ENCODE assay signal across 12 cellular contexts in the genomic region with DNA sequence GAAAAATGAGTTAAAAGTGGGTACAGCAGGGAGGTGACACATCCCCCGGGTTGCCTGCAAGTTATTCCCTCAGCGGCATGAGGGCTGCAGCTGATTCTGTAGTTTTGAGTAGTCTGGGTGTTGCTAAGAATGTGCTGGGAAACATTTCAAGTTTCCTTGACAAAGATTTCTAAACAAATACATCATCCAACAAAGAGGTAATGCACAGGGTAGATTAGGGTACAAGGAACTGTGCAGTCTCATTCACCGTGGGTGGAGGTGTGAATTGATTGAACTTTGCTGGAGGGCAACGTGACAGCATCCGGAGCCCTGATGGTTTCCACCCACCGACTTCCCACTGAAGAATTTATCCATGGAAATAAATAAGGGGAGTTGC. TPM values are rescaled to one million over a fixed set of nuclear protein-coding genes. Genes with fewer than 3 reads are reported as not detected.
DNase-seq lines count a peak whose midpoint lies in the region; ATAC-seq and TF ChIP-seq lines count a peak whose summit lies in the region.
"Had no signal": no experiment of that assay in that cellular context is flagged by ENCODE, and none has a peak within 500 bp of the region (broad histone marks: within the 10 kb centered on the region; RNA-seq: fewer than 3 reads in every experiment).

No MANE protein-coding gene starts in this region.

- peak overlapping the region; percentile 3 for H3K27ac Mint-ChIP-seq in T-helper 17 cell

- no peak for ATAC-seq in T-helper 17 cell
- ATAC-seq in GM18861 (IDR thresholded peaks at IDR 0.05; ENCODE audit: unreplicated experiment) = no peak
- ATAC-seq: sciatic nerve had no signal

- TF ChIP-seq CTCF in fibroblast of lung (conservative IDR thresholded peaks at IDR 0.05 in 1 of 2, IDR thresholded peaks at IDR 0.05 in 1 of 2; ENCODE audit: low read depth in 1 of 2, low read length in 2 of 2) (no peak), smooth muscle cell (IDR thresholded peaks at IDR 0.05; ENCODE audit: borderline replicate concordance, insufficient read depth, poor library complexity, severe bottlenecking) (no peak)

- WGBS in smooth muscle cell (ENCODE audit: low lambda C conversion rate) = 41% methylated on average over 6 of the region's 6 CpGs

- H3K9ac ChIP-seq in fibroblast of lung (ENCODE audit: insufficient read depth, low read length) = peak overlapping the region; percentile 39
- H3K9ac ChIP-seq in smooth muscle cell (ENCODE audit: low read depth) = no peak overlapping the region
- H3K9ac ChIP-seq: BLaER1 had no signal

- H3F3A ChIP-seq in smooth muscle cell (ENCODE audit: low read depth) = peaks cover 7% of the 10 kb centered on the region

- peaks cover 2% of the 10 kb centered on the region for H3K36me3 Mint-ChIP-seq in T-helper 17 cell (ENCODE audit: low read depth)

- no peaks in the 10 kb centered on the region for H3K9me3 ChIP-seq in T-helper 17 cell (ENCODE audit: control insufficient read depth, low read length, poor library complexity, severe bottlenecking)
- H3K9me3 ChIP-seq in fibroblast of lung (ENCODE audit: control insufficient read depth, insufficient read depth, low read depth, low read length) = no peaks in the 10 kb centered on the region
- H3K9me3 ChIP-seq in smooth muscle cell (replicated peaks; ENCODE audit: low read depth) = no peaks in the 10 kb centered on the region
- H3K9me3 ChIP-seq: BLaER1, SJSA1 had no signal

- H3K4me2 ChIP-seq in fibroblast of lung (ENCODE audit: extremely low read depth, insufficient read depth, low read length) (peak overlapping the region; percentile 39), smooth muscle cell (no peak overlapping the region)
- H3K4me2 ChIP-seq: BLaER1 had no signal

- H3K4me3 ChIP-seq in fibroblast of lung (replicated peaks in 1 of 4; ENCODE audit: control extremely low read depth in 1 of 4, insufficient read depth in 1 of 4, low read depth in 3 of 4, low read length in 4 of 4) (no peak overlapping the region), smooth muscle cell (no peak overlapping the region)
- H3K4me3 ChIP-seq: BLaER1, SJSA1 had no signal

- H3K4me1 Mint-ChIP-seq in T-helper 17 cell = peaks cover 31% of the 10 kb centered on the region

- no peaks in the 10 kb centered on the region for H3K27me3 Mint-ChIP-seq in T-helper 17 cell

- H4K20me1 ChIP-seq in fibroblast of lung (ENCODE audit: control insufficient read depth, extremely low read depth, insufficient read depth, low read length) (no peaks in the 10 kb centered on the region), smooth muscle cell (ENCODE audit: low read depth) (no peaks in the 10 kb centered on the region)
- H4K20me1 ChIP-seq: BLaER1 had no signal

- H3K4me3 Mint-ChIP-seq in T-helper 17 cell = no peak overlapping the region

- H3K36me3 ChIP-seq in fibroblast of lung (ENCODE audit: control insufficient read depth, insufficient read depth, low read length) = peaks cover 14% of the 10 kb centered on the region
- no peaks in the 10 kb centered on the region for H3K36me3 ChIP-seq in smooth muscle cell (ENCODE audit: low read depth)
- H3K36me3 ChIP-seq: BLaER1, SJSA1 had no signal

- H3K4me1 ChIP-seq in fibroblast of lung (ENCODE audit: control insufficient read depth, extremely low read depth, insufficient read depth, low read length) = peaks cover 49% of the 10 kb centered on the region
- H3K4me1 ChIP-seq in smooth muscle cell (ENCODE audit: low read depth) = no peaks in the 10 kb centered on the region
- H3K4me1 ChIP-seq: SJSA1 had no signal

- H2AFZ ChIP-seq in fibroblast of lung (ENCODE audit: low read length) (no peak overlapping the region), smooth muscle cell (ENCODE audit: low read depth) (no peak overlapping the region)

- H3K79me2 ChIP-seq in fibroblast of lung (ENCODE audit: control insufficient read depth, insufficient read depth, low read length) = peaks cover 33% of the 10 kb centered on the region
- H3K79me2 ChIP-seq in smooth muscle cell (ENCODE audit: low read depth) = no peaks in the 10 kb centered on the region

- peak overlapping the region; percentile 96 for H3K27ac ChIP-seq in fibroblast of lung (ENCODE audit: insufficient read depth, low read length)
- peak overlapping the region; percentile 13 for H3K27ac ChIP-seq in smooth muscle cell (ENCODE audit: low read depth)
- H3K27ac ChIP-seq in caudate nucleus (ENCODE audit: low read depth, low read length) = no peak overlapping the region
- H3K27ac ChIP-seq: BLaER1, SJSA1 had no signal

- peak; percentile 20 for DNase-seq in activated gamma-delta T cell treated with anti-CD3 and anti-CD28 coated beads, Interleukin-2, amount 50 U/mL, for 16 hours (ENCODE audit: low read depth)
- DNase-seq in activated gamma-delta T cell (lab: John Stamatoyannopoulos, UW) = no peak
- DNase-seq in T-helper 17 cell = no peak
- peak; percentile 90 to 92 for DNase-seq in fibroblast of lung (ENCODE audit: low read depth in 2 of 2)
- no peak for DNase-seq in smooth muscle cell (lab: John Stamatoyannopoulos, UW; ENCODE audit: unreplicated experiment)
- no peak for DNase-seq in caudate nucleus (lab: John Stamatoyannopoulos, UW)
- no peak for DNase-seq in stimulated activated CD8-positive, alpha-beta memory T cell treated with anti-CD3 and anti-CD28 coated beads, Interleukin-4, amount 100 ng/mL, for 48 hours
- DNase-seq: effector CD8-positive, alpha-beta T cell had no signal

- H3K27me3 ChIP-seq in fibroblast of lung (ENCODE audit: control insufficient read depth, insufficient read depth, low read length) = no peaks in the 10 kb centered on the region
- H3K27me3 ChIP-seq in smooth muscle cell (ENCODE audit: low read depth) = no peaks in the 10 kb centered on the region
- H3K27me3 ChIP-seq: BLaER1, SJSA1 had no signal

RNA-seq across cellular contexts. Expression of gene CASS4, which starts 21.8 kb away (rescaled TPM):
- total RNA-seq in T-helper 17 cell (10 to 100 TPM in 1 of 2 donors, 1 to 10 TPM in 1; 7.1 to 18.6 TPM), fibroblast of lung (14.9 and 17.7 TPM in 2 replicates), smooth muscle cell (0.22 TPM in 1 of 2 replicates, not detected in the other)
- polyA plus RNA-seq in fibroblast of lung (63.7 and 65.8 TPM in 2 replicates), smooth muscle cell (0.07 and 0.34 TPM in 2 replicates)
- 39.0 and 48.2 TPM in 2 replicates for polyA plus RNA-seq in fibroblast of lung (2012)
- polyA minus RNA-seq in fibroblast of lung (ENCODE audit: low replicate concordance) = 84.7 and 110 TPM in 2 replicates
- total RNA-seq: SJSA1 had no signal

RNA-seq across cellular contexts. Expression of gene RTF2, which starts 34.6 kb away (rescaled TPM):
- total RNA-seq in T-helper 17 cell = 10 to 100 TPM; 62.3 to 62.6 TPM
- total RNA-seq in fibroblast of lung = 86.3 and 100 TPM in 2 replicates
- polyA plus RNA-seq in fibroblast of lung = 107 and 117 TPM in 2 replicates
- polyA plus RNA-seq in fibroblast of lung (2012) = 118 and 145 TPM in 2 replicates
- 50.0 and 80.3 TPM in 2 replicates for polyA minus RNA-seq in fibroblast of lung (ENCODE audit: low replicate concordance)
- 35.1 and 38.0 TPM in 2 replicates for total RNA-seq in smooth muscle cell
- polyA plus RNA-seq in smooth muscle cell = 106 and 109 TPM in 2 replicates

RNA-seq across cellular contexts. Expression of gene CSTF1, which starts 41.4 kb away (rescaled TPM):
- 10 to 100 TPM; 21.8 to 23.7 TPM for total RNA-seq in T-helper 17 cell
- total RNA-seq in fibroblast of lung = 28.8 and 31.2 TPM in 2 replicates
- 55.2 and 68.6 TPM in 2 replicates for polyA plus RNA-seq in fibroblast of lung
- 34.5 and 46.9 TPM in 2 replicates for polyA plus RNA-seq in fibroblast of lung (2012)
- polyA minus RNA-seq in fibroblast of lung (ENCODE audit: low replicate concordance) = 133 and 137 TPM in 2 replicates
- 38.5 and 52.4 TPM in 2 replicates for total RNA-seq in smooth muscle cell
- polyA plus RNA-seq in smooth muscle cell = 21.6 and 27.8 TPM in 2 replicates

RNA-seq across cellular contexts. Expression of gene AURKA, which starts 41.9 kb away (rescaled TPM):
- 1 to 10 TPM in 1 of 2 donors, under 1 TPM in 1; 0.92 to 1.0 TPM for total RNA-seq in T-helper 17 cell
- 4.9 and 27.7 TPM in 2 replicates for total RNA-seq in fibroblast of lung
- 32.7 and 89.3 TPM in 2 replicates for polyA plus RNA-seq in fibroblast of lung
- 20.4 and 60.3 TPM in 2 replicates for polyA plus RNA-seq in fibroblast of lung (2012)
- 5.4 and 24.1 TPM in 2 replicates for polyA minus RNA-seq in fibroblast of lung (ENCODE audit: low replicate concordance)
- total RNA-seq in smooth muscle cell = 9.2 and 12.7 TPM in 2 replicates
- polyA plus RNA-seq in smooth muscle cell = 13.8 and 13.9 TPM in 2 replicates

Comparison
In these comparisons a context has a peak if more than half of its experiments do, and no peak if none do; other contexts are left out.
1. DNase-seq: peak in activated gamma-delta T cell treated with anti-CD3 and anti-CD28 coated beads, Interleukin-2, amount 50 U/mL, for 16 hours (single experiment) and fibroblast of lung (2 of 2); none in activated gamma-delta T cell (single experiment), T-helper 17 cell (0 of 3), smooth muscle cell (single experiment), caudate nucleus (0 of 61) and stimulated activated CD8-positive, alpha-beta memory T cell treated with anti-CD3 and anti-CD28 coated beads, Interleukin-4, amount 100 ng/mL, for 48 hours (single experiment).